In genomic region chr9:38384990-38385848, GRCh38 we compare ENCODE assay signal across 18 cellular contexts. TPM values are rescaled to one million over a fixed set of nuclear protein-coding genes. Genes with fewer than 3 reads are reported as not detected.
DNase-seq lines count a peak whose midpoint lies in the region; ATAC-seq, FAIRE-seq and TF ChIP-seq lines count a peak whose summit lies in the region.
"Had no signal": no experiment of that assay in that cellular context is flagged by ENCODE, and none has a peak within 500 bp of the region (broad histone marks: within the 10 kb centered on the region; RNA-seq: fewer than 3 reads in every experiment).

No MANE protein-coding gene starts in this region.

- no peak overlapping the region for H3K14ac ChIP-seq in trophoblast cell (ENCODE audit: low read length)

- no peak overlapping the region for H4K8ac ChIP-seq in trophoblast cell (ENCODE audit: low read depth, low read length)

- H3K4me3 ChIP-seq in ascending aorta (no peak overlapping the region), kidney (ENCODE audit: low read length in 2 of 2) (no peak overlapping the region), trophoblast cell (ENCODE audit: low read depth, low read length) (no peak overlapping the region)
- H3K4me3 ChIP-seq: cardiac muscle cell, HAP-1 had no signal

- H3K4me2 ChIP-seq in trophoblast cell (ENCODE audit: low read length) = no peak overlapping the region

- no peak overlapping the region for H2AFZ ChIP-seq in trophoblast cell (ENCODE audit: insufficient read depth, low read length, poor library complexity)

- WGBS in trophoblast cell (ENCODE audit: extremely low coverage, insufficient coverage, insufficient read length) = no CpG with 5 or more reads among the region's 3 CpGs

- H3K18ac ChIP-seq in trophoblast cell (ENCODE audit: low read length) = no peak overlapping the region

- H3K9ac ChIP-seq in kidney (ENCODE audit: low read length in 2 of 2) (no peak overlapping the region), trophoblast cell (ENCODE audit: low read length) (no peak overlapping the region)

- H2BK12ac ChIP-seq in trophoblast cell (ENCODE audit: low read length) = peak overlapping the region; percentile 74

- H3K4me1 ChIP-seq in ascending aorta (peaks cover 18 to 49% of the 10 kb centered on the region in 2 donors), kidney (ENCODE audit: control insufficient read depth in 1 of 2, insufficient read depth in 1 of 2, low read depth in 1 of 2, low read length in 2 of 2) (peaks cover 22 to 45% of the 10 kb centered on the region in 2 donors), trophoblast cell (ENCODE audit: control insufficient read depth in 1 of 2, insufficient read depth in 2 of 2, low read length in 2 of 2) (peaks cover 5 to 6% of the 10 kb centered on the region in 2 experiments)
- H3K4me1 ChIP-seq: HAP-1 had no signal

- ATAC-seq in HG02642 (IDR thresholded peaks at IDR 0.05; ENCODE audit: poor library complexity, unreplicated experiment) (no peak), left colon (no peak)
- ATAC-seq: esophagus mucosa, right cardiac atrium, SK-N-SH treated with all-trans-retinoic acid at 6 μM for 48 hours had no signal

- H3K36me3 ChIP-seq in ascending aorta (no peaks in the 10 kb centered on the region), kidney (ENCODE audit: control insufficient read depth in 1 of 2, insufficient read depth in 2 of 2, low read length in 2 of 2) (no peaks in the 10 kb centered on the region), trophoblast cell (ENCODE audit: control insufficient read depth in 1 of 2, insufficient read depth in 2 of 2, low read length in 2 of 2) (no peaks in the 10 kb centered on the region)
- H3K36me3 ChIP-seq: cardiac muscle cell, HAP-1, WERI-Rb-1 had no signal

- no peaks in the 10 kb centered on the region for H3K27me3 ChIP-seq in ascending aorta
- no peaks in the 10 kb centered on the region for H3K27me3 ChIP-seq in trophoblast cell (ENCODE audit: insufficient read depth, low read length)
- H3K27me3 ChIP-seq: cardiac muscle cell had no signal

- intact Hi-C loops in ascending aorta (cut with DNase I) = loop anchor here (5.0 kb wide), 2 partner anchors 358 to 923 kb away; no protein-coding TSS in a partner anchor
- intact Hi-C loops in kidney (cut with DNase I) = no loop called here
- intact Hi-C loops in left colon (cut with DNase I, micrococcal nuclease) = no loop called here

- no peak overlapping the region for H2AK5ac ChIP-seq in trophoblast cell (ENCODE audit: low read length)

- H3K23ac ChIP-seq in trophoblast cell (ENCODE audit: low read length) = no peak overlapping the region

- no peak overlapping the region for H2BK120ac ChIP-seq in trophoblast cell (ENCODE audit: insufficient read depth, low read length, poor library complexity)

- H4K12ac ChIP-seq in trophoblast cell (ENCODE audit: low read depth, low read length) = no peak overlapping the region

- H3K9me3 ChIP-seq in ascending aorta (peaks cover 7 to 10% of the 10 kb centered on the region in 2 donors), kidney (ENCODE audit: control insufficient read depth in 1 of 2, low read length in 2 of 2) (peaks cover 0 to 8% of the 10 kb centered on the region in 2 donors), trophoblast cell (ENCODE audit: insufficient read depth, low read depth, low read length) (peaks cover 5% of the 10 kb centered on the region)

- H3K79me2 ChIP-seq in trophoblast cell (ENCODE audit: control insufficient read depth, insufficient read depth, low read length, poor library complexity) = no peaks in the 10 kb centered on the region

- DNase-seq in GM03348 (ENCODE audit: low spot score) (peak; percentile 16), ascending aorta (ENCODE audit: low spot score in 2 of 2) (peak in 1 of 2 donors; percentile 60), kidney (no peak), trophoblast cell (no peak), NCI-H1092 treated with DMSO at 0.1 percent for 48 hours (lab: John Stamatoyannopoulos, UW) (no peak), left colon (no peak), ACHN (no peak)
- DNase-seq: DMS153, NCI-H2029 treated with DMSO at 0.1 percent for 48 hours, nucleus accumbens, right cardiac atrium, WERI-Rb-1 had no signal

- in situ Hi-C loops in ACHN (cut with HindIII; ENCODE audit: low pct_ligation_motif_present, low pct_unique_long_range_greater_than_20kb, low sequenced_read_pairs) = no loop called here

- peaks cover 15% of the 10 kb centered on the region for H3K79me1 ChIP-seq in trophoblast cell (ENCODE audit: low read length)

- no peak overlapping the region for H2BK5ac ChIP-seq in trophoblast cell (ENCODE audit: low read depth, low read length, poor library complexity)

- no peak overlapping the region for H3K4ac ChIP-seq in trophoblast cell (ENCODE audit: low read depth, low read length)

- H3K27ac ChIP-seq in ascending aorta = peak overlapping the region; percentile 98 to 99
- H3K27ac ChIP-seq in kidney (ENCODE audit: low read depth in 2 of 2, low read length in 2 of 2) = peak overlapping the region; percentile 66 to 88
- H3K27ac ChIP-seq in trophoblast cell (ENCODE audit: low read depth, low read length) = no peak overlapping the region
- H3K27ac ChIP-seq: cardiac muscle cell, WERI-Rb-1 had no signal

- peak overlapping the region; percentile 15 for H4K91ac ChIP-seq in trophoblast cell (ENCODE audit: low read depth, low read length)

- no peak for TF ChIP-seq CTCF in ascending aorta (IDR thresholded peaks at IDR 0.05)
- no peak for TF ChIP-seq CTCF in kidney (IDR thresholded peaks at IDR 0.05; ENCODE audit: borderline replicate concordance, extremely low read depth, insufficient read depth)

- FAIRE-seq in kidney (lab: Jason Lieb, UNC) = no peak

RNA-seq across cellular contexts. Expression of gene ALDH1B1, which starts 7.3 kb away (rescaled TPM):
- total RNA-seq in ascending aorta (85.5 TPM), kidney (37.7 TPM), left colon (10 to 100 TPM; 34.7 to 53.9 TPM)
- polyA plus RNA-seq in kidney (ENCODE audit: insufficient read depth, low read depth, low replicate concordance) = 74.7 TPM
- polyA plus RNA-seq in trophoblast cell (2013) = 9.2 and 9.6 TPM in 2 replicates

RNA-seq across cellular contexts. Expression of gene IGFBPL1, which starts 39.0 kb away (rescaled TPM):
- 4.8 TPM for total RNA-seq in ascending aorta
- total RNA-seq in kidney = 0.22 TPM
- not detected for polyA plus RNA-seq in kidney (ENCODE audit: insufficient read depth, low read depth, low replicate concordance)
- 12.2 and 15.6 TPM in 2 replicates for polyA plus RNA-seq in trophoblast cell (2013)
- under 1 TPM; 0.25 to 0.52 TPM for total RNA-seq in left colon
- total RNA-seq: esophagus mucosa, RPMI7951 had no signal
